In the genomic region with DNA sequence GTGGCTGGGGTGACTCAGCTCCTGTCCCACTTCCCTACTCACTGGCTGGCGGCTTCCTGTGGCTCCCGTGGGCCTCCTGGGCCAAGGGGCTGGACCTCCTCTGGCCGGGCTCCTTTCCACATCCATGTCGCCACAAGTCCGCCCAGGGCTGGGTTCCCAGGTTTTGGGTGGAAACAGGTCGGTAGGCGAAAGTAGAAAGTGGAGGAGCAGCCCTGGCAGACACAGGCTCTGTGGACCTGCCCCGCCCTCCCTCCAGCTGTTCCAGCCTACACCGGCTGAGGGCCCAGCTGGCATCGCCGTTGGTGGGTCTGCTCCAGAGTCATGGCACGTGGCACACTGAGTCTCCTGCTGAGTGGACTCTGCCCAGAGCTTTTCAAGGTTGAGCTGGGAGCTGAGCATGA, we compare ENCODE assay signal across 1 cellular context.
TF ChIP-seq lines count a peak whose summit lies in the region.

No MANE protein-coding gene starts in this region.

TF ChIP-seq in HepG2, 621 proteins besides CTCF, POLR2A, EP300 and RAD21:
- TF ChIP-seq, protein P1, sequence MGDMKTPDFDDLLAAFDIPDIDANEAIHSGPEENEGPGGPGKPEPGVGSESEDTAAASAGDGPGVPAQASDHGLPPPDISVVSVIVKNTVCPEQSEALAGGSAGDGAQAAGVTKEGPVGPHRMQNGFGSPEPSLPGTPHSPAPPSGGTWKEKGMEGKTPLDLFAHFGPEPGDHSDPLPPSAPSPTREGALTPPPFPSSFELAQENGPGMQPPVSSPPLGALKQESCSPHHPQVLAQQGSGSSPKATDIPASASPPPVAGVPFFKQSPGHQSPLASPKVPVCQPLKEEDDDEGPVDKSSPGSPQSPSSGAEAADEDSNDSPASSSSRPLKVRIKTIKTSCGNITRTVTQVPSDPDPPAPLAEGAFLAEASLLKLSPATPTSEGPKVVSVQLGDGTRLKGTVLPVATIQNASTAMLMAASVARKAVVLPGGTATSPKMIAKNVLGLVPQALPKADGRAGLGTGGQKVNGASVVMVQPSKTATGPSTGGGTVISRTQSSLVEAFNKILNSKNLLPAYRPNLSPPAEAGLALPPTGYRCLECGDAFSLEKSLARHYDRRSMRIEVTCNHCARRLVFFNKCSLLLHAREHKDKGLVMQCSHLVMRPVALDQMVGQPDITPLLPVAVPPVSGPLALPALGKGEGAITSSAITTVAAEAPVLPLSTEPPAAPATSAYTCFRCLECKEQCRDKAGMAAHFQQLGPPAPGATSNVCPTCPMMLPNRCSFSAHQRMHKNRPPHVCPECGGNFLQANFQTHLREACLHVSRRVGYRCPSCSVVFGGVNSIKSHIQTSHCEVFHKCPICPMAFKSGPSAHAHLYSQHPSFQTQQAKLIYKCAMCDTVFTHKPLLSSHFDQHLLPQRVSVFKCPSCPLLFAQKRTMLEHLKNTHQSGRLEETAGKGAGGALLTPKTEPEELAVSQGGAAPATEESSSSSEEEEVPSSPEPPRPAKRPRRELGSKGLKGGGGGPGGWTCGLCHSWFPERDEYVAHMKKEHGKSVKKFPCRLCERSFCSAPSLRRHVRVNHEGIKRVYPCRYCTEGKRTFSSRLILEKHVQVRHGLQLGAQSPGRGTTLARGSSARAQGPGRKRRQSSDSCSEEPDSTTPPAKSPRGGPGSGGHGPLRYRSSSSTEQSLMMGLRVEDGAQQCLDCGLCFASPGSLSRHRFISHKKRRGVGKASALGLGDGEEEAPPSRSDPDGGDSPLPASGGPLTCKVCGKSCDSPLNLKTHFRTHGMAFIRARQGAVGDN (CRISPR knock-in tag; IDR thresholded peaks at IDR 0.05), result 0 out of 2 replicates have a peak, but pooled peaks have one; percentile 16
- TF ChIP-seq ATAD3A (CRISPR knock-in tag; IDR thresholded peaks at IDR 0.05), result no peak
